1 cellular context compared by ENCODE assay signal in genomic region chr5:73938938-73939320, GRCh38.
TF ChIP-seq lines count a peak whose summit lies in the region.

No MANE protein-coding gene starts in this region.

TF ChIP-seq in HCT116, 20 proteins besides CTCF, POLR2A, EP300 and RAD21 (continued from another document):
- TF ChIP-seq REST (IDR thresholded peaks at IDR 0.05; ENCODE audit: low read depth): no peak
